Comparison of ENCODE assay signal across 8 cellular contexts in the genomic region with DNA sequence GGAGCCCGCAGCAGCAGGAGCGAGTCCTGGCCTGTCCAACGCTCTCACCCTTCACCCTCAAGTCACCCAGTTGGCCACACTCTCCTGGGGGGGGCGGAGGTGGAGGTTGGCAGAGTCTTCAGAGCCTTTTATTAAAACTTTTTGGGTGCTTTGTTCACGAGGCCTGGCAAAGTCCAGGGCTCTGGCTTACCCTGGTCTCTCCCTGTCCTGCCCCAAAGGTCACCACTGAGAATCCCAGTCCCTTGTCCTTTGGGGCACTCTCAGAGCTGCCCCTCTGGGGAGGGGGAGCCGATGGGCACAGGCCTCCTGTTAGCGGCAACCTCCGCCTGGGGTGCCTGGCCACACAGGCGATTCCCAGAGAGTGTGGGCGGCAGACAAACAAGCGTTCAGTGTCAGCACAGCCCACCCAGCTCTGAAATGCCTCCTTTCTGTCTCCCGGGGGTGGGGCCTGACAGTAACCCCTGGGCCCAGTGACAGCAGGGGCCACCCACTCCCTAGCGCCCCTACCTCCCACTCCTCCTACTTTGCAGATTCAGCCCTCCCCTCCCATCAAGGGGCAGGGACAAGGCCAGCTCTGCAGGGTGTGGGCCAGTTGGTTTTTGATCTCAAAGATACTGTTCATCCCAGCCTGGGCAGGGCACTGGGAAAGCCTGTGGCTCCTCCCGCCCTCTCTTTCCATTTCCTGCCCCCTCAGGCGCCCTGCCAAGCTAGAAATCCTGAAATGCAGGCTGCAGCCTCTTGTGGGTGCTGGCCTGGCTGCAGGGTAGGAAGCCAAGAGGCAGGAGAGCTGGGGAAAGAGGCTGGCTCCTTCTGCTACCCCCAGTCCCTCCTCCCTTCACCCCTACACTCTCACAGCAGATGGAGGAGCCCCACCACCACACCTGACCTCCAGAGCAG. TPM values are rescaled to one million over a fixed set of nuclear protein-coding genes. Genes with fewer than 3 reads are reported as not detected.
DNase-seq lines count a peak whose midpoint lies in the region; ATAC-seq, FAIRE-seq and TF ChIP-seq lines count a peak whose summit lies in the region.

No MANE protein-coding gene starts in this region.

- no peaks in the 10 kb centered on the region for H3K9me1 ChIP-seq in keratinocyte (ENCODE audit: control insufficient read depth, extremely low read depth, insufficient read depth, low read length)

- no peaks in the 10 kb centered on the region for H3K79me2 ChIP-seq in keratinocyte (ENCODE audit: control insufficient read depth, insufficient read depth, low read length)

- peak overlapping the region; percentile 50 for H3K9ac ChIP-seq in keratinocyte (ENCODE audit: control insufficient read depth, extremely low read depth, insufficient read depth, low read length)

- peak overlapping the region; percentile 75 for H3K4me2 ChIP-seq in keratinocyte (ENCODE audit: control insufficient read depth, extremely low read depth, insufficient read depth, low read depth, low read length)

- TF ChIP-seq CTCF in keratinocyte (optimal IDR thresholded peaks at IDR 0.05 in 1 of 3, IDR thresholded peaks at IDR 0.05 in 1 of 3, conservative IDR thresholded peaks at IDR 0.05 in 1 of 3; ENCODE audit: extremely low read depth in 1 of 3, insufficient read depth in 2 of 3, low read length in 3 of 3) = peak; percentile 10 to 33 (median 25)

- peak overlapping the region in 2 of 3 experiments; percentile 38 to 43 for H3K4me3 ChIP-seq in keratinocyte (ENCODE audit: control insufficient read depth in 2 of 3, extremely low read depth in 1 of 3, insufficient read depth in 2 of 3, low read depth in 1 of 3, low read length in 3 of 3)

- no peaks in the 10 kb centered on the region for H3K9me3 ChIP-seq in keratinocyte (ENCODE audit: control insufficient read depth, low read depth, low read length)

- no peak overlapping the region for H3K4me3 Mint-ChIP-seq in activated CD4-positive, alpha-beta T cell treated with anti-CD3 and anti-CD28 coated beads, Interleukin-2, amount 10 ng/mL, durations not matched to agents 24 days and 14 days
- no peak overlapping the region for H3K4me3 Mint-ChIP-seq in activated CD4-positive, alpha-beta T cell treated with anti-CD3 and anti-CD28 coated beads for 36 hours
- no peak overlapping the region for H3K4me3 Mint-ChIP-seq in naive thymus-derived CD8-positive, alpha-beta T cell

- no peaks in the 10 kb centered on the region for H3K36me3 Mint-ChIP-seq in activated CD4-positive, alpha-beta T cell treated with anti-CD3 and anti-CD28 coated beads, Interleukin-2, amount 10 ng/mL, durations not matched to agents 24 days and 14 days (ENCODE audit: low read depth)
- H3K36me3 Mint-ChIP-seq in activated CD4-positive, alpha-beta T cell treated with anti-CD3 and anti-CD28 coated beads for 36 hours (ENCODE audit: low read depth) = no peaks in the 10 kb centered on the region
- H3K36me3 Mint-ChIP-seq in naive thymus-derived CD8-positive, alpha-beta T cell = no peaks in the 10 kb centered on the region

- intact Hi-C loops in activated CD4-positive, alpha-beta T cell treated with anti-CD3 and anti-CD28 coated beads, Interleukin-2, amount 10 ng/mL, durations not matched to agents 24 days and 14 days (cut with micrococcal nuclease) = no loop called here
- intact Hi-C loops in activated CD4-positive, alpha-beta T cell treated with anti-CD3 and anti-CD28 coated beads for 36 hours (cut with DNase I, micrococcal nuclease) = no loop called here

- H3K9me3 Mint-ChIP-seq in activated CD4-positive, alpha-beta T cell treated with anti-CD3 and anti-CD28 coated beads, Interleukin-2, amount 10 ng/mL, durations not matched to agents 24 days and 14 days = no peaks in the 10 kb centered on the region
- no peaks in the 10 kb centered on the region for H3K9me3 Mint-ChIP-seq in activated CD4-positive, alpha-beta T cell treated with anti-CD3 and anti-CD28 coated beads for 36 hours (ENCODE audit: low read depth)
- H3K9me3 Mint-ChIP-seq in naive thymus-derived CD8-positive, alpha-beta T cell = no peaks in the 10 kb centered on the region

- DNase-seq in NCI-H748 (lab: John Stamatoyannopoulos, UW; ENCODE audit: unreplicated experiment) (peak; percentile 52), NCI-H748 treated with DMSO at 0.1 percent for 48 hours (lab: John Stamatoyannopoulos, UW) (no peak), anterior cingulate cortex (lab: John Stamatoyannopoulos, UW) (peak in 36 of 58 donors; percentile 3 to 65 (median 18)), keratinocyte (ENCODE audit: low read depth, low spot score) (no peak), urothelium cell line (ENCODE audit: low spot score) (peak; percentile 80)
- DNase-seq in activated CD4-positive, alpha-beta T cell treated with anti-CD3 and anti-CD28 coated beads, Interleukin-2, amount 10 ng/mL, durations not matched to agents 24 days and 14 days = no peak
- DNase-seq in activated CD4-positive, alpha-beta T cell treated with anti-CD3 and anti-CD28 coated beads for 36 hours = no peak
- DNase-seq in naive thymus-derived CD8-positive, alpha-beta T cell = no peak

- ATAC-seq in activated CD4-positive, alpha-beta T cell treated with anti-CD3 and anti-CD28 coated beads for 36 hours = no peak
- no peak for ATAC-seq in naive thymus-derived CD8-positive, alpha-beta T cell

- peaks cover 3% of the 10 kb centered on the region for H3K4me1 Mint-ChIP-seq in activated CD4-positive, alpha-beta T cell treated with anti-CD3 and anti-CD28 coated beads, Interleukin-2, amount 10 ng/mL, durations not matched to agents 24 days and 14 days
- peaks cover 2% of the 10 kb centered on the region for H3K4me1 Mint-ChIP-seq in activated CD4-positive, alpha-beta T cell treated with anti-CD3 and anti-CD28 coated beads for 36 hours
- peaks cover 0 to 4% (median under 1%) of the 10 kb centered on the region in 4 donors for H3K4me1 Mint-ChIP-seq in naive thymus-derived CD8-positive, alpha-beta T cell

- CTCF ChIA-PET in activated CD4-positive, alpha-beta T cell treated with anti-CD3 and anti-CD28 coated beads for 36 hours (lab: Charles Lee) = interaction anchor here (0.7 kb wide), 1 partner anchor 1110 kb away, joined by 3 read pairs; no protein-coding TSS in a partner anchor

- peak overlapping the region; percentile 84 for H2AFZ ChIP-seq in keratinocyte (ENCODE audit: control insufficient read depth, low read length)

- H3K27me3 ChIP-seq in keratinocyte (ENCODE audit: control insufficient read depth, extremely low read depth, insufficient read depth, low read length) = no peaks in the 10 kb centered on the region

- POLR2A ChIA-PET in activated CD4-positive, alpha-beta T cell treated with anti-CD3 and anti-CD28 coated beads for 36 hours (lab: Charles Lee) = no interaction called here
- POLR2A ChIA-PET in naive thymus-derived CD8-positive, alpha-beta T cell (lab: Charles Lee) = no interaction called here

- H3K27ac Mint-ChIP-seq in activated CD4-positive, alpha-beta T cell treated with anti-CD3 and anti-CD28 coated beads, Interleukin-2, amount 10 ng/mL, durations not matched to agents 24 days and 14 days = no peak overlapping the region
- no peak overlapping the region for H3K27ac Mint-ChIP-seq in activated CD4-positive, alpha-beta T cell treated with anti-CD3 and anti-CD28 coated beads for 36 hours
- H3K27ac Mint-ChIP-seq in naive thymus-derived CD8-positive, alpha-beta T cell = no peak overlapping the region

- H3K27me3 Mint-ChIP-seq in activated CD4-positive, alpha-beta T cell treated with anti-CD3 and anti-CD28 coated beads, Interleukin-2, amount 10 ng/mL, durations not matched to agents 24 days and 14 days = peaks cover 13% of the 10 kb centered on the region
- peaks cover 11% of the 10 kb centered on the region for H3K27me3 Mint-ChIP-seq in activated CD4-positive, alpha-beta T cell treated with anti-CD3 and anti-CD28 coated beads for 36 hours
- peaks cover 6 to 37% (median 23%) of the 10 kb centered on the region in 5 donors for H3K27me3 Mint-ChIP-seq in naive thymus-derived CD8-positive, alpha-beta T cell

- peaks cover 38% of the 10 kb centered on the region for H3K4me1 ChIP-seq in keratinocyte (ENCODE audit: control insufficient read depth, extremely low read depth, insufficient read depth, low read length)

- FAIRE-seq in keratinocyte (lab: Jason Lieb, UNC) (no peak), urothelium cell line (lab: Jason Lieb, UNC) (no peak)

- H4K20me1 ChIP-seq in keratinocyte (ENCODE audit: control insufficient read depth, extremely low read depth, insufficient read depth, low read length) = no peaks in the 10 kb centered on the region

- H3K27ac ChIP-seq in keratinocyte (ENCODE audit: control insufficient read depth, insufficient read depth, low read length) = peak overlapping the region; percentile 36

- no peaks in the 10 kb centered on the region for H3K36me3 ChIP-seq in keratinocyte (ENCODE audit: control insufficient read depth in 2 of 2, extremely low read depth in 1 of 2, insufficient read depth in 2 of 2, low read length in 2 of 2)

- dilution Hi-C loops in keratinocyte (cut with MboI; ENCODE audit: extremely low pct_ligation_motif_present, low sequenced_read_pairs) = no loop called here

RNA-seq across cellular contexts. Expression of a gene that starts 36.6 kb away (rescaled TPM):
- 14.7 to 19.6 TPM (median 19.1 TPM) in 3 replicates for polyA plus RNA-seq in keratinocyte
- 7.7 TPM for polyA plus RNA-seq in keratinocyte (2011; ENCODE audit: low read depth)
- 5.5 and 9.0 TPM in 2 replicates for polyA plus RNA-seq in keratinocyte (2011; cell fraction: cytosol; rRNA removed)
- polyA plus RNA-seq in keratinocyte (2011; cell fraction: nucleus; rRNA removed) = 9.6 and 10.0 TPM in 2 replicates
- 19.2 and 19.8 TPM in 2 replicates for polyA plus RNA-seq in keratinocyte (2012; ENCODE audit: low replicate concordance)
- 33.1 to 37.7 TPM (median 37.6 TPM) in 3 replicates for polyA minus RNA-seq in keratinocyte
- polyA minus RNA-seq in keratinocyte (2011; cell fraction: cytosol; rRNA and poly(A)+ RNA removed) = 5.4 TPM
- polyA minus RNA-seq in keratinocyte (2011; cell fraction: nucleus; rRNA and poly(A)+ RNA removed) = 5.2 and 6.7 TPM in 2 replicates
- total RNA-seq in activated CD4-positive, alpha-beta T cell treated with anti-CD3 and anti-CD28 coated beads, Interleukin-2, amount 10 ng/mL, durations not matched to agents 24 days and 14 days = not detected in 2 replicates
- total RNA-seq in activated CD4-positive, alpha-beta T cell treated with anti-CD3 and anti-CD28 coated beads for 36 hours = not detected
- total RNA-seq in naive thymus-derived CD8-positive, alpha-beta T cell = not detected
- not detected for polyA plus RNA-seq in naive thymus-derived CD8-positive, alpha-beta T cell

Comparison
In these comparisons a context has a peak if more than half of its experiments do, and no peak if none do; other contexts are left out.
1. DNase-seq: peak in NCI-H748 (single experiment), anterior cingulate cortex (36 of 58) and urothelium cell line (single experiment); none in NCI-H748 treated with DMSO at 0.1 percent for 48 hours (single experiment), keratinocyte (single experiment), activated CD4-positive, alpha-beta T cell treated with anti-CD3 and anti-CD28 coated beads, Interleukin-2, amount 10 ng/mL, durations not matched to agents 24 days and 14 days (single experiment), activated CD4-positive, alpha-beta T cell treated with anti-CD3 and anti-CD28 coated beads for 36 hours (single experiment) and naive thymus-derived CD8-positive, alpha-beta T cell (0 of 10).